Comparison of ENCODE assay signal across 2 cellular contexts in the genomic region with DNA sequence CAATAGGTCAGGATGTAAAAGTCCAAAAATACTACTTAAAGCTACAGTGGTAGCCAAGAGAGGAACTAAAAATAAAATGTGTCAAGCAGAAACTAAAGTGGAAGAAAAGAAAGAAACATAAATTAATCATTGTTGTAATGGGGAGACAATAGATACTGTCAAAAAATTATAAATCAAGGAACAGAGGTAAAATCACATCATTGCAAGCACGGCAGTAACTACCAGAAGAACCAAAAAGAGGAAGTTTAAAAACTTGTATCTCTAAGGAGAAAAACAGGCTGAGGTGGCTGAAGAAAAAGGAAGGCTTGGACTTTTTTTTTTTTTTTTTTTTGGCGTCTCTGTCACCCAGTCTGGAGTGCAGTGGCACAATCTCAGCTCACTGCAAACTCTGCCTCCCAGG.
TF ChIP-seq lines count a peak whose summit lies in the region.

No MANE protein-coding gene starts in this region.

TF ChIP-seq in K562, 482 proteins besides CTCF, POLR2A, EP300 and RAD21 (continued from another document):
- TF ChIP-seq, protein P1, sequence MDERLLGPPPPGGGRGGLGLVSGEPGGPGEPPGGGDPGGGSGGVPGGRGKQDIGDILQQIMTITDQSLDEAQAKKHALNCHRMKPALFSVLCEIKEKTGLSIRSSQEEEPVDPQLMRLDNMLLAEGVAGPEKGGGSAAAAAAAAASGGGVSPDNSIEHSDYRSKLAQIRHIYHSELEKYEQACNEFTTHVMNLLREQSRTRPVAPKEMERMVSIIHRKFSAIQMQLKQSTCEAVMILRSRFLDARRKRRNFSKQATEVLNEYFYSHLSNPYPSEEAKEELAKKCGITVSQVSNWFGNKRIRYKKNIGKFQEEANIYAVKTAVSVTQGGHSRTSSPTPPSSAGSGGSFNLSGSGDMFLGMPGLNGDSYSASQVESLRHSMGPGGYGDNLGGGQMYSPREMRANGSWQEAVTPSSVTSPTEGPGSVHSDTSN (CRISPR knock-in tag; IDR thresholded peaks at IDR 0.05; ENCODE audit: low read depth): no peak
- TF ChIP-seq, protein P1 (tag; conservative IDR thresholded peaks at IDR 0.05; ENCODE audit: low read depth): peak; percentile 51; the same call in 1 of the 2 replicates
- 0 out of 2 replicates have a peak, but pooled peaks have one; percentile 8 for TF ChIP-seq ZNF384 (IDR thresholded peaks at IDR 0.05; ENCODE audit: low read depth, low read length)
- TF ChIP-seq SOX6 (IDR thresholded peaks at IDR 0.05): peak; percentile 49; the same call in 1 of the 2 replicates
- peak; percentile 51 for TF ChIP-seq MEIS2 (IDR thresholded peaks at IDR 0.05; ENCODE audit: partially characterized antibody)
- no peak for TF ChIP-seq NCOR1 (IDR thresholded peaks at IDR 0.05)

TF ChIP-seq in WTC11, 78 proteins besides CTCF, POLR2A, EP300 and RAD21 (continued from another document):
- TF ChIP-seq EMX1 (CRISPR knock-in tag; IDR thresholded peaks at IDR 0.05) (no peak), ATF1 (CRISPR knock-in tag; IDR thresholded peaks at IDR 0.05) (no peak), ZNF219 (CRISPR knock-in tag; IDR thresholded peaks at IDR 0.05; ENCODE audit: borderline replicate concordance) (no peak), TP53 (CRISPR knock-in tag; IDR thresholded peaks at IDR 0.05) (no peak), ZNF396 (CRISPR knock-in tag; IDR thresholded peaks at IDR 0.05; ENCODE audit: borderline replicate concordance) (no peak)
- TF ChIP-seq, protein P2, sequence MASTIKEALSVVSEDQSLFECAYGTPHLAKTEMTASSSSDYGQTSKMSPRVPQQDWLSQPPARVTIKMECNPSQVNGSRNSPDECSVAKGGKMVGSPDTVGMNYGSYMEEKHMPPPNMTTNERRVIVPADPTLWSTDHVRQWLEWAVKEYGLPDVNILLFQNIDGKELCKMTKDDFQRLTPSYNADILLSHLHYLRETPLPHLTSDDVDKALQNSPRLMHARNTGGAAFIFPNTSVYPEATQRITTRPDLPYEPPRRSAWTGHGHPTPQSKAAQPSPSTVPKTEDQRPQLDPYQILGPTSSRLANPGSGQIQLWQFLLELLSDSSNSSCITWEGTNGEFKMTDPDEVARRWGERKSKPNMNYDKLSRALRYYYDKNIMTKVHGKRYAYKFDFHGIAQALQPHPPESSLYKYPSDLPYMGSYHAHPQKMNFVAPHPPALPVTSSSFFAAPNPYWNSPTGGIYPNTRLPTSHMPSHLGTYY (CRISPR knock-in tag; IDR thresholded peaks at IDR 0.05): no peak
- TF ChIP-seq, protein P3, sequence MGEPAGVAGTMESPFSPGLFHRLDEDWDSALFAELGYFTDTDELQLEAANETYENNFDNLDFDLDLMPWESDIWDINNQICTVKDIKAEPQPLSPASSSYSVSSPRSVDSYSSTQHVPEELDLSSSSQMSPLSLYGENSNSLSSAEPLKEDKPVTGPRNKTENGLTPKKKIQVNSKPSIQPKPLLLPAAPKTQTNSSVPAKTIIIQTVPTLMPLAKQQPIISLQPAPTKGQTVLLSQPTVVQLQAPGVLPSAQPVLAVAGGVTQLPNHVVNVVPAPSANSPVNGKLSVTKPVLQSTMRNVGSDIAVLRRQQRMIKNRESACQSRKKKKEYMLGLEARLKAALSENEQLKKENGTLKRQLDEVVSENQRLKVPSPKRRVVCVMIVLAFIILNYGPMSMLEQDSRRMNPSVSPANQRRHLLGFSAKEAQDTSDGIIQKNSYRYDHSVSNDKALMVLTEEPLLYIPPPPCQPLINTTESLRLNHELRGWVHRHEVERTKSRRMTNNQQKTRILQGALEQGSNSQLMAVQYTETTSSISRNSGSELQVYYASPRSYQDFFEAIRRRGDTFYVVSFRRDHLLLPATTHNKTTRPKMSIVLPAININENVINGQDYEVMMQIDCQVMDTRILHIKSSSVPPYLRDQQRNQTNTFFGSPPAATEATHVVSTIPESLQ (CRISPR knock-in tag; IDR thresholded peaks at IDR 0.05): no peak
TF ChIP-seq in WTC11: peak in this region for 0.
